Comparison of ENCODE assay signal across 13 cellular contexts in the genomic region with DNA sequence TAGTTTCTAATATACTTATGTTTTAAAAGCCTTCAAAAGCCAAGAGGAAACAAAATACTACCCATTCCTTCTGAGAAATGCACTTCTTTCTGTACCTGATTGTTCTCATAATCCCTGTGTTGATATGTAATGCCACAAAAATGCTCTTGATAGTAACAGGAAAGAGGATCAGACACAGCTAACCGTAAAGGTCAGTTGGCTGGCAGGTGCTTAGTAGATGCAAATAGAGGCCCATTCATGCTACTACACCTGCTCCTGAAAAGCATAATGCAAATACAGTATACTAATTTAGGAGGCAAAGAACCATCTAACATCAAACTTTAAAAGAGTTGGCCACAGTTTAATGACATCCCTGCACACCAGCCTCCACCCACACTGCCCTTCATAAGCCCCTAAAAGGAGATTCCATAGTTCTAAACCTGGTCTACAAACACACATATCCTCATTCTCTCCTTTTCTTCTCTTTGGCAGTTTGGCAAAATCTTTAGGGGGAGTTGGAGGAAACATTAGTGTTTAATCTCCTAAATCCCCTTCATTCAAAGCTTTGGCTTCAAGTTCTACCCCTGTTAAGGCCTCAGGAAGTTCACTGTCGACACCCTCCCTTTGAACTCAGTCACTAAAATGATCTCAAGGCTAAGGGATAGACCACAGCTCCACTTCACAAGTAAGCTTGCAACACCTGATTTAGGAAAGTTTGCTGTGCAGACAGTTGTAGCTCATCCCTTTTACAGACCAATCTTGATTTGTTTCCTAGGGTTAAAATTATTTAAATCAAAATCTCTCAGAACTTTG. TPM values are rescaled to one million over a fixed set of nuclear protein-coding genes. Genes with fewer than 3 reads are reported as not detected.
DNase-seq lines count a peak whose midpoint lies in the region; ATAC-seq and TF ChIP-seq lines count a peak whose summit lies in the region.
"Had no signal": no experiment of that assay in that cellular context is flagged by ENCODE, and none has a peak within 500 bp of the region (broad histone marks: within the 10 kb centered on the region; RNA-seq: fewer than 3 reads in every experiment).

No MANE protein-coding gene starts in this region.

- no peaks in the 10 kb centered on the region for H3K9me3 ChIP-seq in PC-3 (ENCODE audit: low read length)
- no peaks in the 10 kb centered on the region for H3K9me3 ChIP-seq in tibial artery
- H3K9me3 ChIP-seq: thoracic aorta had no signal

- H3K27me3 ChIP-seq in PC-3 (ENCODE audit: low read length) (no peaks in the 10 kb centered on the region), tibial artery (no peaks in the 10 kb centered on the region)

- no peaks in the 10 kb centered on the region for H3K9me2 ChIP-seq in PC-3 (replicated peaks; ENCODE audit: low read length)

- peaks cover 13% of the 10 kb centered on the region for H4K20me1 ChIP-seq in PC-3 (ENCODE audit: low read length)

- H3K4me1 ChIP-seq in PC-3 (ENCODE audit: insufficient read depth, low read length) (peaks cover 67% of the 10 kb centered on the region), tibial artery (peaks cover 0 to 47% (median 21%) of the 10 kb centered on the region in 4 donors)

- CTCF ChIA-PET in PC-3 (lab: Charles Lee), result no interaction called here

- H3K4me2 ChIP-seq in PC-3 (ENCODE audit: low read length), result peak overlapping the region; percentile 7; the same call in 1 of the 2 replicates

- no peak overlapping the region for H2AFZ ChIP-seq in PC-3 (ENCODE audit: low read length)

- H3K36me3 ChIP-seq in PC-3 (ENCODE audit: low read depth, low read length), result no peaks in the 10 kb centered on the region
- H3K36me3 ChIP-seq in tibial artery, result no peaks in the 10 kb centered on the region
- H3K36me3 ChIP-seq: thoracic aorta had no signal

- peak; percentile 34 for DNase-seq in NCI-H1105 treated with DMSO at 0.1 percent for 48 hours (lab: John Stamatoyannopoulos, UW)
- DNase-seq in NCI-H1105 (lab: John Stamatoyannopoulos, UW), result no peak
- DNase-seq in NB4 (ENCODE audit: low read depth), result peak; percentile 55
- peak; percentile 83 for DNase-seq in PC-3
- no peak for DNase-seq in mesothelial cell of epicardium (ENCODE audit: low spot score in 2 of 2, unreplicated experiment in 2 of 2)
- no peak for DNase-seq in tibial artery
- no peak for DNase-seq in NCI-H2171 treated with DMSO at 0.1 percent for 48 hours (lab: John Stamatoyannopoulos, UW)
- DNase-seq: activated naive CD4-positive, alpha-beta T cell treated with anti-CD3 and anti-CD28 coated beads, Interleukin-2, amount 50 U/mL, for 16 hours; effector CD4-positive, alpha-beta T cell; stimulated activated CD4-positive, alpha-beta T cell treated with anti-CD3 and anti-CD28 coated beads, Interleukin-2, amount 100 ng/mL, for 24 hours had no signal

- no peak overlapping the region for H3K9ac ChIP-seq in PC-3 (ENCODE audit: low read length)

- H3K27ac ChIP-seq in PC-3 (ENCODE audit: low read length) (no peak overlapping the region), tibial artery (no peak overlapping the region)
- H3K27ac ChIP-seq: thoracic aorta had no signal

- POLR2A ChIA-PET in PC-3 (lab: Charles Lee; ENCODE audit: unreplicated experiment), result no interaction called here

- TF ChIP-seq CTCF in NB4 (IDR thresholded peaks at IDR 0.05; ENCODE audit: low read depth, low read length) (no peak), PC-3 (conservative IDR thresholded peaks at IDR 0.05; ENCODE audit: low read depth, low read length) (no peak), mesothelial cell of epicardium (IDR thresholded peaks at IDR 0.05; ENCODE audit: unreplicated experiment) (no peak), tibial artery (IDR thresholded peaks at IDR 0.05) (no peak)

- BruUV-seq in PC-3 (replicated peaks; lab: Mats Ljungman, UMichigan), result no TSS peak

- no peaks in the 10 kb centered on the region for H3K36me3 Mint-ChIP-seq in mesothelial cell of epicardium

- H3K27ac Mint-ChIP-seq in mesothelial cell of epicardium, result peak overlapping the region; percentile 36

- no peaks in the 10 kb centered on the region for H3K27me3 Mint-ChIP-seq in mesothelial cell of epicardium (ENCODE audit: low read depth)

- peaks cover 29% of the 10 kb centered on the region for H3K79me2 ChIP-seq in PC-3 (ENCODE audit: low read length)

- H3K9me3 Mint-ChIP-seq in mesothelial cell of epicardium, result no peaks in the 10 kb centered on the region

- no peak overlapping the region for H3K4me3 Mint-ChIP-seq in mesothelial cell of epicardium
- H3K4me3 Mint-ChIP-seq: neural crest cell had no signal

- peaks cover 4% of the 10 kb centered on the region for H3F3A ChIP-seq in PC-3 (ENCODE audit: low read length, unreplicated experiment)

- H3K4me1 Mint-ChIP-seq in mesothelial cell of epicardium, result peaks cover 40% of the 10 kb centered on the region

- intact Hi-C loops in PC-3 (cut with micrococcal nuclease) (no loop called here), tibial artery (cut with DNase I; ENCODE audit: low total_unique reads) (no loop called here)

- no peak for ATAC-seq in PC-3
- ATAC-seq in HG02678 (IDR thresholded peaks at IDR 0.05; ENCODE audit: unreplicated experiment), result no peak

- TF ChIP-seq POLR2A in NB4 (IDR thresholded peaks at IDR 0.05; ENCODE audit: extremely low read depth, insufficient read length), result no peak

- H3K4me3 ChIP-seq in NB4 (ENCODE audit: low read depth, low read length) (no peak overlapping the region), PC-3 (ENCODE audit: low read length) (no peak overlapping the region), tibial artery (no peak overlapping the region)
- H3K4me3 ChIP-seq: thoracic aorta had no signal

RNA-seq across cellular contexts. Expression of a gene that starts 2.9 kb away (rescaled TPM):
- total RNA-seq in PC-3 (2014; rRNA removed) (116 and 119 TPM in 2 replicates), mesothelial cell of epicardium (223 to 228 TPM (median 224 TPM) in 3 replicates)

Comparison
In these comparisons a context has a peak if more than half of its experiments do, and no peak if none do; other contexts are left out.
1. DNase-seq: peak in NCI-H1105 treated with DMSO at 0.1 percent for 48 hours (single experiment), NB4 (single experiment) and PC-3 (single experiment); none in NCI-H1105 (single experiment), mesothelial cell of epicardium (0 of 2), tibial artery (0 of 2) and NCI-H2171 treated with DMSO at 0.1 percent for 48 hours (single experiment).